Comparison of ENCODE assay signal across 15 cellular contexts in genomic region chr17:78661092-78661770, GRCh38.
A peak's percentile ranks its signal among the peaks of the same experiment; 100 is the strongest.
DNase-seq lines count a peak whose midpoint lies in the region; ATAC-seq and TF ChIP-seq lines count a peak whose summit lies in the region.
"Had no signal": no experiment of that assay in that cellular context is flagged by ENCODE, and none has a peak within 500 bp of the region (broad histone marks: within the 10 kb centered on the region; RNA-seq: fewer than 3 reads in every experiment).

No MANE protein-coding gene starts in this region.

- no peak overlapping the region for H3K27ac ChIP-seq in stomach
- H3K27ac ChIP-seq in esophagus squamous epithelium: no peak overlapping the region
- H3K27ac ChIP-seq: tibial artery had no signal

- H3K4me1 ChIP-seq in stomach (peaks cover 7 to 17% (median 13%) of the 10 kb centered on the region in 4 donors), esophagus squamous epithelium (peaks cover 8 to 27% (median 9%) of the 10 kb centered on the region in 3 donors)

- H3K27me3 ChIP-seq in stomach (no peaks in the 10 kb centered on the region), esophagus squamous epithelium (no peaks in the 10 kb centered on the region)

- peak; percentile 30 for DNase-seq in activated effector memory CD4-positive, alpha-beta T cell treated with anti-CD3 and anti-CD28 coated beads, Interleukin-2, amount 50 U/mL, for 16 hours
- DNase-seq in activated effector memory CD4-positive, alpha-beta T cell treated with Interleukin-2 at 50 U/mL for 16 hours: no peak
- DNase-seq in astrocyte of the cerebellum (ENCODE audit: low read depth): peak; percentile 34
- DNase-seq in kidney glomerular epithelial cell (lab: John Stamatoyannopoulos, UW): peak; percentile 28
- DNase-seq in stomach: no peak
- no peak for DNase-seq in esophagus squamous epithelium (lab: John Stamatoyannopoulos, UW)
- no peak for DNase-seq in activated naive CD8-positive, alpha-beta T cell treated with anti-CD3 and anti-CD28 coated beads for 36 hours
- DNase-seq: activated gamma-delta T cell, kidney, NCI-H1105 treated with DMSO at 0.1 percent for 48 hours, small intestine, tibial artery had no signal

- intact Hi-C loops in stomach (cut with DNase I; ENCODE audit: low total_unique reads): no loop called here
- intact Hi-C loops in esophagus squamous epithelium (cut with DNase I): no loop called here

- no peaks in the 10 kb centered on the region for H3K9me3 Mint-ChIP-seq in activated naive CD8-positive, alpha-beta T cell treated with anti-CD3 and anti-CD28 coated beads for 36 hours
- H3K9me3 Mint-ChIP-seq: neural crest cell; T-helper 2 cell treated with Interferon-gamma antibody and Interleukin-4, amounts not matched to agents 5 μg/mL and 100 μg/mL, for 36 hours had no signal

- peaks cover under 1% of the 10 kb centered on the region for H3K36me3 Mint-ChIP-seq in activated naive CD8-positive, alpha-beta T cell treated with anti-CD3 and anti-CD28 coated beads for 36 hours

- no peak for TF ChIP-seq POLR2A in stomach (IDR thresholded peaks at IDR 0.05)
- no peak for TF ChIP-seq POLR2A in esophagus squamous epithelium (IDR thresholded peaks at IDR 0.05)

- H3K36me3 ChIP-seq in stomach (no peaks in the 10 kb centered on the region), esophagus squamous epithelium (no peaks in the 10 kb centered on the region)
- H3K36me3 ChIP-seq: tibial artery had no signal

- no peak overlapping the region for H3K27ac Mint-ChIP-seq in activated naive CD8-positive, alpha-beta T cell treated with anti-CD3 and anti-CD28 coated beads for 36 hours
- H3K27ac Mint-ChIP-seq: T-helper 2 cell treated with Interferon-gamma antibody and Interleukin-4, amounts not matched to agents 5 μg/mL and 100 μg/mL, for 36 hours had no signal

- H3K4me3 Mint-ChIP-seq in activated naive CD8-positive, alpha-beta T cell treated with anti-CD3 and anti-CD28 coated beads for 36 hours: no peak overlapping the region
- H3K4me3 Mint-ChIP-seq: neural crest cell; T-helper 2 cell treated with Interferon-gamma antibody and Interleukin-4, amounts not matched to agents 5 μg/mL and 100 μg/mL, for 36 hours had no signal

- H3K9me3 ChIP-seq in stomach (no peaks in the 10 kb centered on the region), esophagus squamous epithelium (no peaks in the 10 kb centered on the region)
- H3K9me3 ChIP-seq: tibial artery had no signal

- WGBS in stomach, 5 donors: 54 to 69% (median 59%) methylated on average over 17 of the region's 17 CpGs
- 39 to 63% methylated on average over 13 to 16 of the region's 17 CpGs for WGBS in esophagus squamous epithelium, 2 donors

- no peak for TF ChIP-seq EP300 in stomach (IDR thresholded peaks at IDR 0.05)

- peaks cover 11% of the 10 kb centered on the region for H3K4me1 Mint-ChIP-seq in activated naive CD8-positive, alpha-beta T cell treated with anti-CD3 and anti-CD28 coated beads for 36 hours

- no peaks in the 10 kb centered on the region for H3K27me3 Mint-ChIP-seq in activated naive CD8-positive, alpha-beta T cell treated with anti-CD3 and anti-CD28 coated beads for 36 hours

- TF ChIP-seq CTCF in astrocyte of the cerebellum (IDR thresholded peaks at IDR 0.05; ENCODE audit: low read depth, low read length, missing control alignments): no peak
- no peak for TF ChIP-seq CTCF in stomach (IDR thresholded peaks at IDR 0.05)
- TF ChIP-seq CTCF in esophagus squamous epithelium (IDR thresholded peaks at IDR 0.05): no peak

- H3K4me3 ChIP-seq in astrocyte of the cerebellum (ENCODE audit: low read depth, low read length): no peak overlapping the region
- no peak overlapping the region for H3K4me3 ChIP-seq in stomach
- no peak overlapping the region for H3K4me3 ChIP-seq in esophagus squamous epithelium
- H3K4me3 ChIP-seq: tibial artery had no signal

- in situ Hi-C loops in astrocyte of the cerebellum (cut with HindIII; ENCODE audit: low sequenced_read_pairs): no loop called here

- ATAC-seq in HG03378 (IDR thresholded peaks at IDR 0.05; ENCODE audit: unreplicated experiment): no peak

Comparison
In these comparisons a context has a peak if more than half of its experiments do, and no peak if none do; other contexts are left out.
1. DNase-seq: peak in activated effector memory CD4-positive, alpha-beta T cell treated with anti-CD3 and anti-CD28 coated beads, Interleukin-2, amount 50 U/mL, for 16 hours (single experiment), astrocyte of the cerebellum (single experiment) and kidney glomerular epithelial cell (single experiment); none in activated effector memory CD4-positive, alpha-beta T cell treated with Interleukin-2 at 50 U/mL for 16 hours (single experiment), stomach (single experiment), esophagus squamous epithelium (single experiment) and activated naive CD8-positive, alpha-beta T cell treated with anti-CD3 and anti-CD28 coated beads for 36 hours (single experiment).